8 cellular contexts compared by ENCODE assay signal in genomic region chr17:72556944-72557826, GRCh38.
A peak's percentile ranks its signal among the peaks of the same experiment; 100 is the strongest.
DNase-seq lines count a peak whose midpoint lies in the region; ATAC-seq, FAIRE-seq and TF ChIP-seq lines count a peak whose summit lies in the region.

No MANE protein-coding gene starts in this region.

- no peaks in the 10 kb centered on the region for H3K9me3 Mint-ChIP-seq in CD4-positive, alpha-beta memory T cell
- peaks cover 4% of the 10 kb centered on the region for H3K9me3 Mint-ChIP-seq in progenitor cell of endocrine pancreas (ENCODE audit: low read depth)

- H3K36me3 Mint-ChIP-seq in CD4-positive, alpha-beta memory T cell, result no peaks in the 10 kb centered on the region
- peaks cover 6% of the 10 kb centered on the region for H3K36me3 Mint-ChIP-seq in progenitor cell of endocrine pancreas (ENCODE audit: insufficient read depth)

- no peaks in the 10 kb centered on the region for H3K4me1 ChIP-seq in CD4-positive, alpha-beta memory T cell (ENCODE audit: insufficient read depth, low read length)

- H3K36me3 ChIP-seq in CD4-positive, alpha-beta memory T cell (ENCODE audit: insufficient read depth, low read length), result no peaks in the 10 kb centered on the region
- H3K36me3 ChIP-seq in MG63, result no peaks in the 10 kb centered on the region

- H3K27me3 ChIP-seq in CD4-positive, alpha-beta memory T cell (ENCODE audit: insufficient read depth, low read length), result no peaks in the 10 kb centered on the region
- peaks cover 5% of the 10 kb centered on the region for H3K27me3 ChIP-seq in MG63

- no peaks in the 10 kb centered on the region for H3K9me3 ChIP-seq in CD4-positive, alpha-beta memory T cell (ENCODE audit: control insufficient read depth in 1 of 2, low read length in 2 of 2)
- no peaks in the 10 kb centered on the region for H3K9me3 ChIP-seq in MG63

- H3K27ac ChIP-seq in CD4-positive, alpha-beta memory T cell (ENCODE audit: low read depth, low read length), result no peak overlapping the region

- intact Hi-C loops in CD4-positive, alpha-beta memory T cell (cut with micrococcal nuclease), result loop anchor here (5.0 kb wide), 1 partner anchor 430 kb away; no protein-coding TSS in a partner anchor

- ATAC-seq in GM21423 (IDR thresholded peaks at IDR 0.05; ENCODE audit: unreplicated experiment) (peak; percentile 64), GM19452 (IDR thresholded peaks at IDR 0.05; ENCODE audit: unreplicated experiment) (no peak)

- CTCF ChIA-PET in CD4-positive, alpha-beta memory T cell (lab: Charles Lee; ENCODE audit: partially characterized antibody), result interaction anchor here (0.5 to 9.5 kb wide), 41 partner anchors 8 to 813 kb away, joined by 3 to 205 read pairs (median 4); a partner anchor contains a TSS

- peaks cover 0 to 4% (median under 1%) of the 10 kb centered on the region in 4 donors for H3K4me1 Mint-ChIP-seq in CD4-positive, alpha-beta memory T cell
- H3K4me1 Mint-ChIP-seq in progenitor cell of endocrine pancreas (ENCODE audit: low read depth), result peaks cover 21% of the 10 kb centered on the region

- H3K27ac Mint-ChIP-seq in CD4-positive, alpha-beta memory T cell, result no peak overlapping the region
- no peak overlapping the region for H3K27ac Mint-ChIP-seq in progenitor cell of endocrine pancreas

- H3K4me3 Mint-ChIP-seq in CD4-positive, alpha-beta memory T cell, result no peak overlapping the region
- no peak overlapping the region for H3K4me3 Mint-ChIP-seq in progenitor cell of endocrine pancreas (ENCODE audit: low read depth)

- H3K27me3 Mint-ChIP-seq in CD4-positive, alpha-beta memory T cell, result peaks cover 0 to 2% of the 10 kb centered on the region in 2 donors
- H3K27me3 Mint-ChIP-seq in progenitor cell of endocrine pancreas, result peaks cover 2% of the 10 kb centered on the region

- peak; percentile 42 to 54 (median 46) for DNase-seq in CD4-positive, alpha-beta memory T cell
- DNase-seq in MG63 (peak; percentile 64), SHP77 treated with DMSO at 0.1 percent for 48 hours (lab: John Stamatoyannopoulos, UW) (peak; percentile 15), frontal cortex (ENCODE audit: low spot score in 2 of 2) (peak; percentile 38 to 76), progenitor cell of endocrine pancreas (ENCODE audit: low spot score, unreplicated experiment) (peak; percentile 65)
- peak; percentile 39 for DNase-seq in activated effector memory CD4-positive, alpha-beta T cell treated with Interleukin-2 at 50 U/mL for 16 hours

- no peak overlapping the region for H3K4me3 ChIP-seq in CD4-positive, alpha-beta memory T cell (ENCODE audit: low read length in 2 of 2)
- H3K4me3 ChIP-seq in MG63, result no peak overlapping the region

- peak; percentile 91 for TF ChIP-seq CTCF in progenitor cell of endocrine pancreas (IDR thresholded peaks at IDR 0.05; ENCODE audit: unreplicated experiment)

- FAIRE-seq in frontal cortex (lab: Jason Lieb, UNC), result no peak

- POLR2A ChIA-PET in CD4-positive, alpha-beta memory T cell (lab: Charles Lee; ENCODE audit: partially characterized antibody), result interaction anchor here (0.8 to 1.3 kb wide), 2 partner anchors 161 to 170 kb away, joined by 3 to 8 read pairs; no protein-coding TSS in a partner anchor

Comparison
In these comparisons a context has a peak if more than half of its experiments do, and no peak if none do; other contexts are left out.
1. DNase-seq: peak in every context shown above with its lines; median percentile 65 in progenitor cell of endocrine pancreas; 64 in MG63; 57 in frontal cortex; 46 in CD4-positive, alpha-beta memory T cell; 39 in activated effector memory CD4-positive, alpha-beta T cell treated with Interleukin-2 at 50 U/mL for 16 hours; 15 in SHP77 treated with DMSO at 0.1 percent for 48 hours.